ENCODE assay signal across 20 cellular contexts in genomic region chr10:76141376-76141775, GRCh38.
"Had no signal": no experiment of that assay in that cellular context is flagged by ENCODE, and none has a peak within 500 bp of the region (broad histone marks: within the 10 kb centered on the region; RNA-seq: fewer than 3 reads in every experiment).

No MANE protein-coding gene starts in this region.

- H3K4me1 ChIP-seq: adrenal gland had no signal

- H3K9me3 Mint-ChIP-seq: activated CD4-positive, alpha-beta memory T cell treated with anti-CD3 and anti-CD28 coated beads, Interleukin-2, amount 10 ng/mL, durations not matched to agents 7 days and 5 days; activated naive CD8-positive, alpha-beta T cell treated with anti-CD3 and anti-CD28 coated beads, Interleukin-2, amount 10 ng/mL, durations not matched to agents 7 days and 5 days had no signal

- DNase-seq: activated CD4-positive, alpha-beta memory T cell treated with anti-CD3 and anti-CD28 coated beads, Interleukin-2, amount 10 ng/mL, durations not matched to agents 7 days and 5 days; activated CD4-positive, alpha-beta T cell treated with anti-CD3 and anti-CD28 coated beads for 36 hours; activated CD4-positive, alpha-beta T cell treated with anti-CD3 and anti-CD28 coated beads, Interleukin-2, amount 50 U/mL, for 1 hour; activated naive CD4-positive, alpha-beta T cell treated with anti-CD3 and anti-CD28 coated beads, Interleukin-2, amount 50 U/mL, for 16 hours; activated naive CD8-positive, alpha-beta T cell treated with anti-CD3 and anti-CD28 coated beads, Interleukin-2, amount 10 ng/mL, durations not matched to agents 7 days and 5 days; activated T-cell treated with anti-CD3 and anti-CD28 coated beads, Interleukin-2, amount 50 U/mL, for 72 hours; adrenal gland; anterior cingulate cortex; cerebellar nuclear complex; Kasumi-1; KBM-7; NCI-H146; NCI-H187 treated with DMSO at 0.1 percent for 48 hours; NCI-H2081 treated with DMSO at 0.1 percent for 48 hours; NCI-H345; NCI-H510A; NCI-H526 treated with DMSO at 0.1 percent for 48 hours; T-helper 1 cell had no signal

- H3K27ac ChIP-seq: adrenal gland, SK-N-MC, VCaP had no signal

- H3K9me3 ChIP-seq: adrenal gland had no signal

- H3K4me3 Mint-ChIP-seq: activated CD4-positive, alpha-beta memory T cell treated with anti-CD3 and anti-CD28 coated beads, Interleukin-2, amount 10 ng/mL, durations not matched to agents 7 days and 5 days; activated CD4-positive, alpha-beta T cell treated with anti-CD3 and anti-CD28 coated beads for 36 hours; activated naive CD8-positive, alpha-beta T cell treated with anti-CD3 and anti-CD28 coated beads, Interleukin-2, amount 10 ng/mL, durations not matched to agents 7 days and 5 days; activated T-cell treated with anti-CD3 and anti-CD28 coated beads, Interleukin-2, amount 50 U/mL, for 72 hours had no signal

- H3K36me3 ChIP-seq: adrenal gland had no signal

- ATAC-seq: activated CD4-positive, alpha-beta T cell treated with anti-CD3 and anti-CD28 coated beads for 36 hours; activated T-cell treated with anti-CD3 and anti-CD28 coated beads, Interleukin-2, amount 50 U/mL, for 72 hours had no signal

- H3K4me1 Mint-ChIP-seq: activated CD4-positive, alpha-beta memory T cell treated with anti-CD3 and anti-CD28 coated beads, Interleukin-2, amount 10 ng/mL, durations not matched to agents 7 days and 5 days; activated naive CD8-positive, alpha-beta T cell treated with anti-CD3 and anti-CD28 coated beads, Interleukin-2, amount 10 ng/mL, durations not matched to agents 7 days and 5 days had no signal

- H3K27ac Mint-ChIP-seq: activated CD4-positive, alpha-beta memory T cell treated with anti-CD3 and anti-CD28 coated beads, Interleukin-2, amount 10 ng/mL, durations not matched to agents 7 days and 5 days; activated CD4-positive, alpha-beta T cell treated with anti-CD3 and anti-CD28 coated beads for 36 hours; activated naive CD8-positive, alpha-beta T cell treated with anti-CD3 and anti-CD28 coated beads, Interleukin-2, amount 10 ng/mL, durations not matched to agents 7 days and 5 days; activated T-cell treated with anti-CD3 and anti-CD28 coated beads, Interleukin-2, amount 50 U/mL, for 72 hours had no signal

- H3K27me3 Mint-ChIP-seq: activated CD4-positive, alpha-beta memory T cell treated with anti-CD3 and anti-CD28 coated beads, Interleukin-2, amount 10 ng/mL, durations not matched to agents 7 days and 5 days; activated CD4-positive, alpha-beta T cell treated with anti-CD3 and anti-CD28 coated beads for 36 hours had no signal

- H3K4me3 ChIP-seq: adrenal gland, SK-N-MC had no signal

- H3K27me3 ChIP-seq: adrenal gland had no signal

- H3K36me3 Mint-ChIP-seq: activated naive CD8-positive, alpha-beta T cell treated with anti-CD3 and anti-CD28 coated beads, Interleukin-2, amount 10 ng/mL, durations not matched to agents 7 days and 5 days had no signal
